In the genomic region with DNA sequence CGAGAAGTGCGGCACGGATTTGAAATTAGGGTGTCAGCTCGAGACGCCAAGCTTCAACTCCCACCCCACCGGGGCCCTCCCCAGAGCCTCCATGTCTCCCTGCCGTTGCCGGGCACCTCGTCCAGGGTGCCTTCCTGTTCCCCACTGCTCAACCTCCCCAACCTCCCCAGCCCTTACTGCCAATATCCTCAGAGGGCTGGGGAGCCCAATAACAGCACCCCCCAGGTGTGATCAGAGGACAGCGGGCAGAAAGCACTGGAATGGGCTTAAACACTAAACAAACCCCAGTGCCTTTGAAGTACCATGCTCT, we compare ENCODE assay signal across 9 cellular contexts.
DNase-seq lines count a peak whose midpoint lies in the region; ATAC-seq, FAIRE-seq and TF ChIP-seq lines count a peak whose summit lies in the region.
"Had no signal": no experiment of that assay in that cellular context is flagged by ENCODE, and none has a peak within 500 bp of the region (broad histone marks: within the 10 kb centered on the region; RNA-seq: fewer than 3 reads in every experiment).

No MANE protein-coding gene starts in this region.

- H3K27ac ChIP-seq in left lung (no peak overlapping the region), substantia nigra (ENCODE audit: low read depth, low read length, poor library complexity, severe bottlenecking) (no peak overlapping the region)
- H3K27ac ChIP-seq: epithelial cell of prostate had no signal

- no peaks in the 10 kb centered on the region for H3K9me3 Mint-ChIP-seq in activated naive CD8-positive, alpha-beta T cell (ENCODE audit: low read depth)
- H3K9me3 Mint-ChIP-seq in activated naive CD8-positive, alpha-beta T cell treated with anti-CD3 and anti-CD28 coated beads, Interleukin-2, amount 50 U/mL, for 24 hours: no peaks in the 10 kb centered on the region
- peaks cover 6 to 7% of the 10 kb centered on the region in 2 donors for H3K9me3 Mint-ChIP-seq in stimulated activated naive B cell treated with anti-CD40 and anti-IgM and Interleukin-4, amounts not matched to agents 10 μg/mL and 1 μg/mL and 100 μg/mL, for 72 hours

- H3K4me3 Mint-ChIP-seq in activated naive CD8-positive, alpha-beta T cell: peak overlapping the region; percentile 51
- H3K4me3 Mint-ChIP-seq in activated naive CD8-positive, alpha-beta T cell treated with anti-CD3 and anti-CD28 coated beads, Interleukin-2, amount 50 U/mL, for 24 hours: no peak overlapping the region
- peak overlapping the region; percentile 64 for H3K4me3 Mint-ChIP-seq in T-helper 17 cell
- H3K4me3 Mint-ChIP-seq in stimulated activated naive B cell treated with anti-CD40 and anti-IgM and Interleukin-4, amounts not matched to agents 10 μg/mL and 1 μg/mL and 100 μg/mL, for 72 hours: peak overlapping the region; percentile 29 to 51

- H3K4me1 Mint-ChIP-seq in activated naive CD8-positive, alpha-beta T cell (ENCODE audit: low read depth): peaks cover 12% of the 10 kb centered on the region
- H3K4me1 Mint-ChIP-seq in activated naive CD8-positive, alpha-beta T cell treated with anti-CD3 and anti-CD28 coated beads, Interleukin-2, amount 50 U/mL, for 24 hours: peaks cover 34% of the 10 kb centered on the region
- peaks cover 13% of the 10 kb centered on the region for H3K4me1 Mint-ChIP-seq in T-helper 17 cell
- peaks cover 59 to 89% of the 10 kb centered on the region in 2 donors for H3K4me1 Mint-ChIP-seq in stimulated activated naive B cell treated with anti-CD40 and anti-IgM and Interleukin-4, amounts not matched to agents 10 μg/mL and 1 μg/mL and 100 μg/mL, for 72 hours

- H3K36me3 Mint-ChIP-seq in activated naive CD8-positive, alpha-beta T cell: peaks cover 2% of the 10 kb centered on the region
- no peaks in the 10 kb centered on the region for H3K36me3 Mint-ChIP-seq in activated naive CD8-positive, alpha-beta T cell treated with anti-CD3 and anti-CD28 coated beads, Interleukin-2, amount 50 U/mL, for 24 hours (ENCODE audit: low read depth)
- H3K36me3 Mint-ChIP-seq in T-helper 17 cell (ENCODE audit: low read depth): no peaks in the 10 kb centered on the region
- peaks cover 5 to 16% of the 10 kb centered on the region in 2 donors for H3K36me3 Mint-ChIP-seq in stimulated activated naive B cell treated with anti-CD40 and anti-IgM and Interleukin-4, amounts not matched to agents 10 μg/mL and 1 μg/mL and 100 μg/mL, for 72 hours

- DNase-seq in activated naive CD8-positive, alpha-beta T cell treated with anti-CD3 and anti-CD28 coated beads, Interleukin-2, amount 50 U/mL, for 24 hours: no peak
- DNase-seq in T-helper 17 cell (no peak), left lung (no peak), substantia nigra (lab: John Stamatoyannopoulos, UW) (no peak), D721Med (ENCODE audit: insufficient read length, low spot score) (no peak)
- DNase-seq in stimulated activated naive B cell treated with anti-CD40 and anti-IgM and Interleukin-4, amounts not matched to agents 10 μg/mL and 1 μg/mL and 100 μg/mL, for 72 hours: no peak

- no peak for TF ChIP-seq CTCF in left lung (IDR thresholded peaks at IDR 0.05)
- no peak for TF ChIP-seq CTCF in D721Med (IDR thresholded peaks at IDR 0.05; ENCODE audit: insufficient read depth, missing control alignments)

- no peaks in the 10 kb centered on the region for H3K9me3 ChIP-seq in T-helper 17 cell (ENCODE audit: control insufficient read depth, low read length, poor library complexity, severe bottlenecking)
- H3K9me3 ChIP-seq in left lung: no peaks in the 10 kb centered on the region

- no peak overlapping the region for H3K4me3 ChIP-seq in left lung

- no peaks in the 10 kb centered on the region for H3K36me3 ChIP-seq in left lung

- FAIRE-seq in D721Med (lab: Jason Lieb, UNC): no peak

- no peak for ATAC-seq in activated naive CD8-positive, alpha-beta T cell treated with anti-CD3 and anti-CD28 coated beads, Interleukin-2, amount 50 U/mL, for 24 hours
- peak; percentile 7 for ATAC-seq in HG02763 (IDR thresholded peaks at IDR 0.05; ENCODE audit: unreplicated experiment)
- ATAC-seq in T-helper 17 cell: no peak
- ATAC-seq in stimulated activated naive B cell treated with anti-CD40 and anti-IgM and Interleukin-4, amounts not matched to agents 10 μg/mL and 1 μg/mL and 100 μg/mL, for 72 hours (replicated peaks): peak; percentile 10 to 20
- ATAC-seq in left lung: no peak

- no peaks in the 10 kb centered on the region for H3K27me3 Mint-ChIP-seq in activated naive CD8-positive, alpha-beta T cell
- peaks cover 2% of the 10 kb centered on the region for H3K27me3 Mint-ChIP-seq in activated naive CD8-positive, alpha-beta T cell treated with anti-CD3 and anti-CD28 coated beads, Interleukin-2, amount 50 U/mL, for 24 hours
- peaks cover 7% of the 10 kb centered on the region for H3K27me3 Mint-ChIP-seq in T-helper 17 cell
- peaks cover 0 to 7% of the 10 kb centered on the region in 2 donors for H3K27me3 Mint-ChIP-seq in stimulated activated naive B cell treated with anti-CD40 and anti-IgM and Interleukin-4, amounts not matched to agents 10 μg/mL and 1 μg/mL and 100 μg/mL, for 72 hours

- intact Hi-C loops in left lung (cut with DNase I): no loop called here

- no peak overlapping the region for H3K27ac Mint-ChIP-seq in activated naive CD8-positive, alpha-beta T cell
- no peak overlapping the region for H3K27ac Mint-ChIP-seq in activated naive CD8-positive, alpha-beta T cell treated with anti-CD3 and anti-CD28 coated beads, Interleukin-2, amount 50 U/mL, for 24 hours
- no peak overlapping the region for H3K27ac Mint-ChIP-seq in T-helper 17 cell
- H3K27ac Mint-ChIP-seq in stimulated activated naive B cell treated with anti-CD40 and anti-IgM and Interleukin-4, amounts not matched to agents 10 μg/mL and 1 μg/mL and 100 μg/mL, for 72 hours: peak overlapping the region; percentile 66

- H3K4me1 ChIP-seq in left lung: peaks cover 0 to 9% of the 10 kb centered on the region in 2 donors

- peaks cover 0 to 61% of the 10 kb centered on the region in 2 donors for H3K27me3 ChIP-seq in left lung

Comparison
In these comparisons a context has a peak if more than half of its experiments do, and no peak if none do; other contexts are left out.
1. ATAC-seq: peak in HG02763 (single experiment) and stimulated activated naive B cell treated with anti-CD40 and anti-IgM and Interleukin-4, amounts not matched to agents 10 μg/mL and 1 μg/mL and 100 μg/mL, for 72 hours (2 of 2); none in activated naive CD8-positive, alpha-beta T cell treated with anti-CD3 and anti-CD28 coated beads, Interleukin-2, amount 50 U/mL, for 24 hours (single experiment), T-helper 17 cell (single experiment) and left lung (single experiment).